In the genomic region with DNA sequence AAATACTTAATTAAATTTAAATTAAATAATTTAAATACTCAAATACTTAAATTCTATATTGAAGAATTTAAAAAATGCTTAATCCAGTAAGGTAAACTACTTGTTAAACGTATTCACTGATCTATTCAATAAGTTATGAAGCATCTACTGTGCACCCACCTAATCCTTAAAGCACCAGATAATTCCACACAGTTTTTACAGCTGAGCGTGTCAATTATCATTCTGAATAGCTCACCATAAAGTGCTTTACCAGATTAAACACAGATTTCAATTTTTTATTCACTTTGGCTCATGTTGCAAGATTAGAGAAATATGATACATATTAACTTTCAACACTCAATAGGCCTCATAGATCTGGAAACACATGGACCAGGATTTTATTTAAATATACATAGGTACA, we compare ENCODE assay signal across 20 cellular contexts.
"Had no signal": no experiment of that assay in that cellular context is flagged by ENCODE, and none has a peak within 500 bp of the region (broad histone marks: within the 10 kb centered on the region; RNA-seq: fewer than 3 reads in every experiment).

No MANE protein-coding gene starts in this region.

- H3K27ac ChIP-seq: foreskin keratinocyte, pancreas, right lobe of liver, spleen, tibial artery, upper lobe of left lung, uterus had no signal

- DNase-seq: effector CD4-positive, alpha-beta T cell; endodermal cell; erythroblast; foreskin keratinocyte; head of caudate nucleus; hippocampal formation; kidney glomerular epithelial cell; mesendoderm; naive B cell; occipital lobe; pancreas; right lobe of liver; spleen; stimulated activated CD4-positive, alpha-beta T cell treated with anti-CD3 and anti-CD28 coated beads, Interleukin-15, amount 100 ng/mL, for 24 hours; stimulated activated CD4-positive, alpha-beta T cell treated with anti-CD3 and anti-CD28 coated beads, Interleukin-1b, Interleukin-23, amount 100 ng/mL, for 48 hours; stimulated activated CD4-positive, alpha-beta T cell treated with anti-CD3 and anti-CD28 coated beads, Interleukin-4, amount 100 ng/mL, for 24 hours; tibial artery; upper lobe of left lung; uterus had no signal

- ATAC-seq: foreskin keratinocyte; pancreas; right lobe of liver; stimulated activated memory B cell treated with anti-CD40 and anti-IgM and Interleukin-4, amounts not matched to agents 10 μg/mL and 1 μg/mL and 100 μg/mL, for 72 hours had no signal

- H3K4me1 ChIP-seq: foreskin keratinocyte, pancreas, right lobe of liver, spleen, tibial artery, upper lobe of left lung, uterus had no signal

- H3K9me3 ChIP-seq: pancreas, right lobe of liver, tibial artery, uterus had no signal

- H3K36me3 ChIP-seq: pancreas, right lobe of liver, spleen, tibial artery, upper lobe of left lung, uterus had no signal

- H3K27me3 ChIP-seq: foreskin keratinocyte, pancreas, right lobe of liver, tibial artery, upper lobe of left lung, uterus had no signal

- H3K4me3 ChIP-seq: pancreas, right lobe of liver, spleen, tibial artery, upper lobe of left lung, uterus had no signal
